In genomic region chr12:110856517-110856916, GRCh38 we compare ENCODE assay signal across 24 cellular contexts. TPM values are rescaled to one million over a fixed set of nuclear protein-coding genes. Genes with fewer than 3 reads are reported as not detected.
DNase-seq lines count a peak whose midpoint lies in the region; ATAC-seq and TF ChIP-seq lines count a peak whose summit lies in the region.
"Had no signal": no experiment of that assay in that cellular context is flagged by ENCODE, and none has a peak within 500 bp of the region (broad histone marks: within the 10 kb centered on the region; RNA-seq: fewer than 3 reads in every experiment).

No MANE protein-coding gene starts in this region.

- H4K20me1 ChIP-seq in PC-3 (ENCODE audit: low read length): no peaks in the 10 kb centered on the region
- H4K20me1 ChIP-seq: BLaER1 had no signal

- CTCF ChIA-PET in A673 (lab: Charles Lee) (no interaction called here), PC-3 (lab: Charles Lee) (no interaction called here)

- no peak overlapping the region for H2AFZ ChIP-seq in PC-3 (ENCODE audit: low read length)

- TF ChIP-seq CTCF in A673 (conservative IDR thresholded peaks at IDR 0.05; ENCODE audit: low read depth, low read length) (no peak), LNCaP clone FGC (IDR thresholded peaks at IDR 0.05; ENCODE audit: control insufficient read depth, extremely low read depth, insufficient read depth) (no peak), VCaP (conservative IDR thresholded peaks at IDR 0.05) (no peak), PC-3 (conservative IDR thresholded peaks at IDR 0.05; ENCODE audit: low read depth, low read length) (no peak)

- H3K36me3 ChIP-seq in A673 (ENCODE audit: insufficient read depth, low read length, poor library complexity, severe bottlenecking) (no peaks in the 10 kb centered on the region), PC-3 (ENCODE audit: low read depth, low read length) (no peaks in the 10 kb centered on the region)
- H3K36me3 ChIP-seq: BLaER1, HAP-1 had no signal

- intact Hi-C loops in A673 (cut with micrococcal nuclease; ENCODE audit: unreplicated experiment): no loop called here
- intact Hi-C loops in PC-3 (cut with micrococcal nuclease): no loop called here

- H3K27ac ChIP-seq in A673 (ENCODE audit: low read depth, low read length, poor library complexity, severe bottlenecking) (no peak overlapping the region), VCaP (peak overlapping the region; percentile 11; the same call in 1 of the 2 replicates), PC-3 (ENCODE audit: low read length) (no peak overlapping the region)
- H3K27ac ChIP-seq: A549, BLaER1, C4-2B had no signal

- H3K9me3 ChIP-seq in A673 (ENCODE audit: low read depth, low read length, poor library complexity, severe bottlenecking) (no peaks in the 10 kb centered on the region), PC-3 (ENCODE audit: low read length) (no peaks in the 10 kb centered on the region)
- H3K9me3 ChIP-seq: A549, BLaER1, Caco-2, HAP-1 had no signal

- H3K4me1 ChIP-seq in A673 (ENCODE audit: insufficient read depth, low read length, poor library complexity, severe bottlenecking) (peaks cover 48% of the 10 kb centered on the region), PC-3 (ENCODE audit: insufficient read depth, low read length) (no peaks in the 10 kb centered on the region)
- H3K4me1 ChIP-seq: A549, Caco-2 had no signal

- BruUV-seq in A673 (replicated peaks; lab: Mats Ljungman, UMichigan) (no TSS peak), PC-3 (replicated peaks; lab: Mats Ljungman, UMichigan) (no TSS peak)

- H3K27me3 ChIP-seq in A673 (replicated peaks; ENCODE audit: insufficient read depth, low read depth, low read length, poor library complexity) (no peaks in the 10 kb centered on the region), PC-3 (ENCODE audit: low read length) (no peaks in the 10 kb centered on the region)
- H3K27me3 ChIP-seq: BLaER1 had no signal

- POLR2A ChIA-PET in A673 (lab: Charles Lee; ENCODE audit: low non-redundant PET): no interaction called here
- POLR2A ChIA-PET in PC-3 (lab: Charles Lee; ENCODE audit: unreplicated experiment): no interaction called here

- no peak overlapping the region for H3K9ac ChIP-seq in PC-3 (ENCODE audit: low read length)
- H3K9ac ChIP-seq: BLaER1 had no signal

- H3K9me2 ChIP-seq in PC-3 (replicated peaks; ENCODE audit: low read length): no peaks in the 10 kb centered on the region

- ATAC-seq in HG03108 (IDR thresholded peaks at IDR 0.05; ENCODE audit: unreplicated experiment) (no peak), PC-3 (no peak), HG02884 (IDR thresholded peaks at IDR 0.05; ENCODE audit: unreplicated experiment) (no peak)
- ATAC-seq: A549; CD8-positive, alpha-beta T cell had no signal

- H3F3A ChIP-seq in PC-3 (ENCODE audit: low read length, unreplicated experiment): no peaks in the 10 kb centered on the region

- H3K4me3 ChIP-seq in A673 (ENCODE audit: low read depth, low read length, poor library complexity, severe bottlenecking) (no peak overlapping the region), LNCaP clone FGC (ENCODE audit: low read depth, low read length) (no peak overlapping the region), PC-3 (ENCODE audit: low read length) (no peak overlapping the region)
- H3K4me3 ChIP-seq: A549, BLaER1, HAP-1 had no signal

- H3K79me2 ChIP-seq in PC-3 (ENCODE audit: low read length): no peaks in the 10 kb centered on the region

- H3K4me2 ChIP-seq in PC-3 (ENCODE audit: low read length): no peak overlapping the region
- H3K4me2 ChIP-seq: A549, BLaER1 had no signal

- DNase-seq in NCI-H2171 treated with DMSO at 0.1 percent for 48 hours (lab: John Stamatoyannopoulos, UW) (peak; percentile 5), NCI-H2171 (lab: John Stamatoyannopoulos, UW) (no peak), A673 (ENCODE audit: low spot score) (peak; percentile 48), LNCaP clone FGC (ENCODE audit: low read depth) (peak; percentile 8), PC-3 (no peak)
- DNase-seq: 8988T; Caco-2; CD4-positive, CD25-positive, alpha-beta regulatory T cell; CD8-positive, alpha-beta T cell; DMS53; DMS79 treated with DMSO at 0.1 percent for 48 hours; GF-D8; GOT3; HFFc6 had no signal

RNA-seq across cellular contexts. Expression of gene CCDC63, which starts 9.7 kb away (rescaled TPM):
- total RNA-seq in A673 (2021): 0.24 TPM in 1 of 2 replicates, not detected in the other
- not detected in 2 replicates for total RNA-seq in PC-3 (2014; rRNA removed)
- total RNA-seq: B cell; Caco-2; CD4-positive, CD25-positive, alpha-beta regulatory T cell; CD8-positive, alpha-beta T cell; Daoy; G401; HFFc6 had no signal

Comparison
In these comparisons a context has a peak if more than half of its experiments do, and no peak if none do; other contexts are left out.
1. DNase-seq: peak in NCI-H2171 treated with DMSO at 0.1 percent for 48 hours (single experiment), A673 (single experiment) and LNCaP clone FGC (single experiment); none in NCI-H2171 (single experiment) and PC-3 (single experiment).